In genomic region chr2:170181602-170182001, GRCh38 we compare ENCODE assay signal across 1 cellular context.
TF ChIP-seq lines count a peak whose summit lies in the region.

No MANE protein-coding gene starts in this region.

TF ChIP-seq in K562, 482 proteins besides CTCF, POLR2A, EP300 and RAD21:
- TF ChIP-seq ZNF143 (CRISPR knock-in tag; IDR thresholded peaks at IDR 0.05) (no peak), PHF8 (IDR thresholded peaks at IDR 0.05; ENCODE audit: borderline replicate concordance, low read length) (no peak), MBD1 (CRISPR knock-in tag; IDR thresholded peaks at IDR 0.05) (0 out of 2 replicates have a peak, but pooled peaks have one; percentile 23)
